In the genomic region with DNA sequence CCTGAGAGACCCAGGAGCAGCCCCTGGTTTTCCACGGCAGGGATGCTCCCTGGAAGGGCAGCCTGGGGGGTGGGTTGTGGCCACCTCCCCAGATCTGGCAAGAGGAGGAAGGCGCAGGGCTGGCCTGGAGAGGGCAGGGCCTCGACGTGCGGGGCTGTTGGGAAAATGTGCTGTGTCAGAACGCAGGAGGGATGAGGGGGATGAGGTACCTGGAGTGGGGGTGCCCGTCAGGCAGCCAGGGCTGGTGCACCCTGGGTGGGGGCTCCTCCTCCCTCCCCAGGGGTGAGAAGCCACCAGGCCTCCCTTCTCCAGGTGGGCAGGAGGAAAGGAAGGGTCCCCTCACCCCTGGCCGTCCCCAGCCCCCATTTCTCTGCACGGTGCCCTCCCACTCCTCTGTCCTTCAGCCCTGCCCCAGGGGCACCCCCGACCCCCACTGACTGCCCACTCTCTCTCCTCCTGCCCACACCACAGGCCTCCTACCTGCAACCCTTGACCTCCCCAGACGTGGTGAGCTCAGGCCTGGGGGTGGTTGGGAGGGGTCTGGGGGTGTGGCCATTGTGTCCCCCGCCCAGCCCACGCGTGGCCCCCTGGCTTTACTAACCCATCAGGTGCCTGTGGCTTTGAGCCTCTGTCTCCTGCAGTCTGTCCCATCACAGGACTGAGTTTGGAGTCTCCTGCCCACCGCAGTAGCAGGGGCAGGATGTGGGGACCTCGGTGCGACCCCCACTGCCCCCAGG, we compare ENCODE assay signal across 1 cellular context.
TF ChIP-seq lines count a peak whose summit lies in the region.

No MANE protein-coding gene starts in this region.

TF ChIP-seq in IMR-90, 13 proteins besides CTCF, POLR2A, EP300 and RAD21:
- TF ChIP-seq FOS (IDR thresholded peaks at IDR 0.05; ENCODE audit: low read depth, low read length), result no peak
- TF ChIP-seq, protein P1, sequence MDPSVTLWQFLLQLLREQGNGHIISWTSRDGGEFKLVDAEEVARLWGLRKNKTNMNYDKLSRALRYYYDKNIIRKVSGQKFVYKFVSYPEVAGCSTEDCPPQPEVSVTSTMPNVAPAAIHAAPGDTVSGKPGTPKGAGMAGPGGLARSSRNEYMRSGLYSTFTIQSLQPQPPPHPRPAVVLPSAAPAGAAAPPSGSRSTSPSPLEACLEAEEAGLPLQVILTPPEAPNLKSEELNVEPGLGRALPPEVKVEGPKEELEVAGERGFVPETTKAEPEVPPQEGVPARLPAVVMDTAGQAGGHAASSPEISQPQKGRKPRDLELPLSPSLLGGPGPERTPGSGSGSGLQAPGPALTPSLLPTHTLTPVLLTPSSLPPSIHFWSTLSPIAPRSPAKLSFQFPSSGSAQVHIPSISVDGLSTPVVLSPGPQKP (IDR thresholded peaks at IDR 0.05; ENCODE audit: borderline replicate concordance, low read depth, low read length), result no peak
- TF ChIP-seq RFX5 (IDR thresholded peaks at IDR 0.05; ENCODE audit: low read depth, low read length), result no peak
- no peak for TF ChIP-seq CEBPB (IDR thresholded peaks at IDR 0.05; ENCODE audit: low read depth, low read length)
- TF ChIP-seq NFE2L2 (IDR thresholded peaks at IDR 0.05; ENCODE audit: low read depth, low read length), result no peak
- TF ChIP-seq MAFK (IDR thresholded peaks at IDR 0.05; ENCODE audit: low read depth, low read length), result no peak
- TF ChIP-seq, protein P2, sequence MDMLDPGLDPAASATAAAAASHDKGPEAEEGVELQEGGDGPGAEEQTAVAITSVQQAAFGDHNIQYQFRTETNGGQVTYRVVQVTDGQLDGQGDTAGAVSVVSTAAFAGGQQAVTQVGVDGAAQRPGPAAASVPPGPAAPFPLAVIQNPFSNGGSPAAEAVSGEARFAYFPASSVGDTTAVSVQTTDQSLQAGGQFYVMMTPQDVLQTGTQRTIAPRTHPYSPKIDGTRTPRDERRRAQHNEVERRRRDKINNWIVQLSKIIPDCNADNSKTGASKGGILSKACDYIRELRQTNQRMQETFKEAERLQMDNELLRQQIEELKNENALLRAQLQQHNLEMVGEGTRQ (IDR thresholded peaks at IDR 0.05; ENCODE audit: low read depth, low read length), result no peak
- no peak for TF ChIP-seq SMC3 (IDR thresholded peaks at IDR 0.05; ENCODE audit: low read depth, low read length)
- no peak for TF ChIP-seq CHD1 (IDR thresholded peaks at IDR 0.05; ENCODE audit: low read depth, low read length)
- TF ChIP-seq MXI1 (IDR thresholded peaks at IDR 0.05; ENCODE audit: borderline replicate concordance, low read depth, low read length), result no peak
- no peak for TF ChIP-seq BHLHE40 (IDR thresholded peaks at IDR 0.05; ENCODE audit: low read depth, low read length)
- no peak for TF ChIP-seq RCOR1 (IDR thresholded peaks at IDR 0.05; ENCODE audit: insufficient replicate concordance, low read length)
- no peak for TF ChIP-seq MAZ (IDR thresholded peaks at IDR 0.05; ENCODE audit: borderline replicate concordance, low read depth, low read length)
